In the genomic region with DNA sequence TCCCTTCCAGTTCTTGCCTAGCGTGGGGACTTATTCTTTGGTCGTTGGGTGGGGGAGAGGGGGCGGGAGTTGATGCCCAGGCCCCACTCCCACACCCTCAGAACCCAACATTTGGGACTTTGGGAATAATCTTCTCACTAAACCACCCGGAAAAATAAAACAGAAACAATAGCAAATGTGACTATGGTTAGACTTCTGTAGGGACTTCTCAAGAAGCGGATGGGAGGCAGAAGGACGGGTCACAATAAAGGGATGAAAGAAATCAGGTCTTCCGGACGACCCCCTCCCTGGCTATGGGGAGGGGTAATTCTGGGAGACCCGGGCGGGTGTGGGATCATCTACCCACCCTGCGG, we compare ENCODE assay signal across 9 cellular contexts. TPM values are rescaled to one million over a fixed set of nuclear protein-coding genes. Genes with fewer than 3 reads are reported as not detected.
A peak's percentile ranks its signal among the peaks of the same experiment; 100 is the strongest.
DNase-seq lines count a peak whose midpoint lies in the region; ATAC-seq and TF ChIP-seq lines count a peak whose summit lies in the region.
"Had no signal": no experiment of that assay in that cellular context is flagged by ENCODE, and none has a peak within 500 bp of the region (broad histone marks: within the 10 kb centered on the region; RNA-seq: fewer than 3 reads in every experiment).

No MANE protein-coding gene starts in this region.

- 2 to 3% methylated on average over 11 of the region's 11 CpGs for WGBS in esophagus squamous epithelium, 2 donors

- no peak overlapping the region for H3K27ac ChIP-seq in RWPE2 (ENCODE audit: poor library complexity, severe bottlenecking)
- no peak overlapping the region for H3K27ac ChIP-seq in esophagus squamous epithelium
- no peak overlapping the region for H3K27ac ChIP-seq in gastrocnemius medialis

- H3K9me3 ChIP-seq in RWPE2 (ENCODE audit: severe bottlenecking): no peaks in the 10 kb centered on the region
- H3K9me3 ChIP-seq in esophagus squamous epithelium: no peaks in the 10 kb centered on the region
- no peaks in the 10 kb centered on the region for H3K9me3 ChIP-seq in gastrocnemius medialis

- no peaks in the 10 kb centered on the region for H3K36me3 ChIP-seq in RWPE2 (ENCODE audit: low read depth)
- no peaks in the 10 kb centered on the region for H3K36me3 ChIP-seq in esophagus squamous epithelium
- H3K36me3 ChIP-seq in gastrocnemius medialis: no peaks in the 10 kb centered on the region

- ATAC-seq in RWPE2 (ENCODE audit: low read depth) (no peak), gastrocnemius medialis (no peak), HG02870 (IDR thresholded peaks at IDR 0.05; ENCODE audit: unreplicated experiment) (no peak)

- no peaks in the 10 kb centered on the region for H3K27me3 ChIP-seq in RWPE2 (ENCODE audit: insufficient read depth, poor library complexity, severe bottlenecking)
- H3K27me3 ChIP-seq in esophagus squamous epithelium: peaks cover 0 to 62% (median 4%) of the 10 kb centered on the region in 4 donors
- H3K27me3 ChIP-seq in gastrocnemius medialis: peaks cover 0 to 4% (median 3%) of the 10 kb centered on the region in 3 donors

- peak overlapping the region; percentile 41 for H3K4me3 ChIP-seq in GM12865 (ENCODE audit: low read depth, low read length)
- H3K4me3 ChIP-seq in RWPE2 (ENCODE audit: severe bottlenecking): peak overlapping the region; percentile 14
- H3K4me3 ChIP-seq in esophagus squamous epithelium: peak overlapping the region in 3 of 4 donors; percentile 31 to 55 (median 35)
- peak overlapping the region; percentile 26 to 49 (median 39) for H3K4me3 ChIP-seq in gastrocnemius medialis

- in situ Hi-C loops in gastrocnemius medialis (cut with MboI; ENCODE audit: low sequenced_read_pairs in 4 of 4): loop anchor here in 3 of 4 donors (5.0 to 25.0 kb wide), 3 partner anchors 150 to 430 kb away; a partner anchor contains a TSS

- DNase-seq in GM12865 (ENCODE audit: low read depth) (no peak), RWPE2 (ENCODE audit: low spot score) (no peak), esophagus squamous epithelium (lab: John Stamatoyannopoulos, UW) (no peak), gastrocnemius medialis (no peak), COLO668 (lab: John Stamatoyannopoulos, UW; ENCODE audit: unreplicated experiment) (no peak), T-helper 9 cell (no peak), SW 1271 (lab: John Stamatoyannopoulos, UW) (no peak)
- DNase-seq: cortex of kidney had no signal

- intact Hi-C loops in esophagus squamous epithelium (cut with DNase I) (no loop called here), gastrocnemius medialis (cut with DNase I; ENCODE audit: low total_unique reads) (loop anchor here (5.0 kb wide), 2 partner anchors 60 to 425 kb away; no protein-coding TSS in a partner anchor)

- no peak for TF ChIP-seq CTCF in GM12865 (IDR thresholded peaks at IDR 0.05; ENCODE audit: insufficient read depth, low read depth, low read length, missing control alignments)
- TF ChIP-seq CTCF in RWPE2 (IDR thresholded peaks at IDR 0.05; ENCODE audit: poor library complexity, severe bottlenecking): peak; percentile 74
- no peak for TF ChIP-seq CTCF in esophagus squamous epithelium (IDR thresholded peaks at IDR 0.05)
- no peak for TF ChIP-seq CTCF in gastrocnemius medialis (IDR thresholded peaks at IDR 0.05 in 4 of 5, conservative IDR thresholded peaks at IDR 0.05 in 1 of 5)

- H3K4me1 ChIP-seq in RWPE2 (ENCODE audit: insufficient read depth, poor library complexity, severe bottlenecking) (peaks cover 6% of the 10 kb centered on the region), esophagus squamous epithelium (peaks cover 21 to 44% (median 28%) of the 10 kb centered on the region in 3 donors), gastrocnemius medialis (peaks cover 15% of the 10 kb centered on the region in 2 donors)

- no peak for TF ChIP-seq POLR2A in esophagus squamous epithelium (IDR thresholded peaks at IDR 0.05)
- TF ChIP-seq POLR2A in gastrocnemius medialis (IDR thresholded peaks at IDR 0.05): no peak

RNA-seq across cellular contexts. Expression of a gene that starts 28.5 kb away (rescaled TPM):
- total RNA-seq in esophagus squamous epithelium (10 to 100 TPM; 30.5 to 44.1 (median 38.7) TPM), gastrocnemius medialis (10 to 100 TPM; 25.3 to 51.8 (median 35.4) TPM)
